ENCODE assay signal across 8 cellular contexts in the genomic region with DNA sequence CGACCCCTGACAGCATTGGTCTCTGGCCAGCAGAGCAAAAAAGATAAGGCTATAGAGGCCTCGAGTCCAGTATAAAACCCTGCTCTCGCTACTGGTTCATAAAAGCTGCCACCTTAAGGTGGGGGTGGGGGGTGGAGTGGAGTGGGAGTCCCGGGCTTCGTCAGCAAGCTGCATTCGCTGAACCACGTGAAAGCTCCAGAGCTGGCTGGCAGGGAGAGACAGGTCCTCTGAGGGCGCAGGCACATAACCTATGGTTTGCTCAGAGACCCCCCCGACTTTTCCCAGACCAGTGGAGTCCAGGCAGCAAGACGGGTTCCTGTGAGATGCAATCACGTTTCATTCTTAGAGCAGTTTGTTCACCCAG. TPM values are rescaled to one million over a fixed set of nuclear protein-coding genes. Genes with fewer than 3 reads are reported as not detected.
DNase-seq lines count a peak whose midpoint lies in the region; ATAC-seq and TF ChIP-seq lines count a peak whose summit lies in the region.

No MANE protein-coding gene starts in this region.

- H2BK120ac ChIP-seq in mesenchymal stem cell (ENCODE audit: low read depth, low read length), result peak overlapping the region; percentile 12

- no peak overlapping the region for H4K91ac ChIP-seq in mesenchymal stem cell (ENCODE audit: low read length)

- H2BK15ac ChIP-seq in mesenchymal stem cell (ENCODE audit: low read depth, poor library complexity, severe bottlenecking), result peak overlapping the region; percentile 86

- H3K14ac ChIP-seq in mesenchymal stem cell (ENCODE audit: low read length in 2 of 2), result no peak overlapping the region

- no peak for DNase-seq in heart right ventricle
- no peak for DNase-seq in Right ventricle myocardium superior
- DNase-seq in mesenchymal stem cell, result no peak
- DNase-seq in upper lobe of left lung, result no peak
- no peak for DNase-seq in WERI-Rb-1

- H4K8ac ChIP-seq in mesenchymal stem cell (ENCODE audit: low read length), result peak overlapping the region; percentile 16

- H2AK5ac ChIP-seq in mesenchymal stem cell (ENCODE audit: low read length, severe bottlenecking), result no peak overlapping the region

- no peaks in the 10 kb centered on the region for H3K36me3 ChIP-seq in heart right ventricle
- H3K36me3 ChIP-seq in mesenchymal stem cell (ENCODE audit: control insufficient read depth in 1 of 2, insufficient read depth in 2 of 2, low read depth in 1 of 2, low read length in 2 of 2), result no peaks in the 10 kb centered on the region
- no peaks in the 10 kb centered on the region for H3K36me3 ChIP-seq in upper lobe of left lung
- no peaks in the 10 kb centered on the region for H3K36me3 ChIP-seq in WERI-Rb-1

- peak overlapping the region in 9 of 10 donors; percentile 52 to 90 (median 76) for H3K4me3 ChIP-seq in heart right ventricle
- H3K4me3 ChIP-seq in mesenchymal stem cell (ENCODE audit: insufficient read depth in 1 of 2, low read depth in 1 of 2, low read length in 2 of 2), result peak overlapping the region in 1 of 2 experiments; percentile 90
- H3K4me3 ChIP-seq in upper lobe of left lung, result peak overlapping the region in 3 of 4 donors; percentile 51 to 78 (median 70)
- no peak overlapping the region for H3K4me3 ChIP-seq in WERI-Rb-1 (ENCODE audit: low read depth, low read length)

- ATAC-seq in heart right ventricle (no peak), Right ventricle myocardium superior (ENCODE audit: poor library complexity) (no peak), upper lobe of left lung (ENCODE audit: low FRiP score in 2 of 2) (no peak), HG03571 (IDR thresholded peaks at IDR 0.05; ENCODE audit: unreplicated experiment) (no peak), HG03432 (IDR thresholded peaks at IDR 0.05; ENCODE audit: unreplicated experiment) (no peak)

- peak overlapping the region; percentile 49 to 50 for H2BK12ac ChIP-seq in mesenchymal stem cell (ENCODE audit: low read length in 2 of 2)

- no peak for TF ChIP-seq EP300 in upper lobe of left lung (IDR thresholded peaks at IDR 0.05)

- peak overlapping the region in 1 of 2 experiments; percentile 81 for H3K4ac ChIP-seq in mesenchymal stem cell (ENCODE audit: low read depth in 1 of 2, low read length in 2 of 2)

- 17% methylated on average over 11 of the region's 11 CpGs for WGBS in heart right ventricle, 2 donors
- WGBS in mesenchymal stem cell, result 30% methylated on average over 9 of the region's 11 CpGs
- 30 to 32% methylated on average over 6 to 10 of the region's 11 CpGs for WGBS in upper lobe of left lung, 2 donors

- H3K9me3 ChIP-seq in heart right ventricle (no peaks in the 10 kb centered on the region), mesenchymal stem cell (ENCODE audit: control insufficient read depth, low read length) (no peaks in the 10 kb centered on the region), upper lobe of left lung (no peaks in the 10 kb centered on the region), WERI-Rb-1 (ENCODE audit: severe bottlenecking) (no peaks in the 10 kb centered on the region)

- peaks cover 13 to 77% (median 69%) of the 10 kb centered on the region in 9 donors for H3K4me1 ChIP-seq in heart right ventricle
- H3K4me1 ChIP-seq in mesenchymal stem cell (ENCODE audit: control insufficient read depth, insufficient read depth, low read depth, low read length), result peaks cover 41% of the 10 kb centered on the region
- H3K4me1 ChIP-seq in upper lobe of left lung, result peaks cover 57 to 79% (median 64%) of the 10 kb centered on the region in 4 donors

- H3K79me1 ChIP-seq in mesenchymal stem cell (replicated peaks; ENCODE audit: low read length, poor library complexity, severe bottlenecking), result peaks cover 6% of the 10 kb centered on the region

- H2BK5ac ChIP-seq in mesenchymal stem cell (ENCODE audit: low read depth, low read length, poor library complexity, severe bottlenecking), result no peak overlapping the region

- peak overlapping the region; percentile 91 to 98 for H3K18ac ChIP-seq in mesenchymal stem cell (ENCODE audit: low read depth in 1 of 2, low read length in 2 of 2)

- H2AFZ ChIP-seq in mesenchymal stem cell (ENCODE audit: low read depth, low read length), result no peak overlapping the region

- TF ChIP-seq CTCF in heart right ventricle (IDR thresholded peaks at IDR 0.05) (no peak), VCaP (conservative IDR thresholded peaks at IDR 0.05) (no peak), upper lobe of left lung (IDR thresholded peaks at IDR 0.05) (no peak), WERI-Rb-1 (IDR thresholded peaks at IDR 0.05; ENCODE audit: low read depth, low read length) (no peak)

- peak overlapping the region; percentile 97 for H3K9ac ChIP-seq in mesenchymal stem cell (ENCODE audit: low read length)

- peak overlapping the region; percentile 92 to 99 (median 98) for H3K27ac ChIP-seq in heart right ventricle
- peak overlapping the region; percentile 94; the same call in 1 of the 2 replicates for H3K27ac ChIP-seq in VCaP
- H3K27ac ChIP-seq in mesenchymal stem cell (ENCODE audit: low read length, poor library complexity, severe bottlenecking), result no peak overlapping the region
- H3K27ac ChIP-seq in upper lobe of left lung, result peak overlapping the region in 3 of 4 donors; percentile 38 to 98 (median 97)
- no peak overlapping the region for H3K27ac ChIP-seq in WERI-Rb-1

- TF ChIP-seq POLR2A in upper lobe of left lung (IDR thresholded peaks at IDR 0.05), result no peak

- H3K4me2 ChIP-seq in mesenchymal stem cell (ENCODE audit: low read length, poor library complexity, severe bottlenecking), result peak overlapping the region; percentile 83

- intact Hi-C loops in heart right ventricle (cut with DNase I), result loop anchor here in 2 of 10 donors (5.0 to 10.0 kb wide), 3 partner anchors 66 to 79 kb away; partner anchors contain the start of gene LZTS2 (in 2 of the 2)
- intact Hi-C loops in Right ventricle myocardium superior (cut with DNase I), result no loop called here

- no peak overlapping the region for H3K23ac ChIP-seq in mesenchymal stem cell (ENCODE audit: low read length in 2 of 2)

- peaks cover 0 to 62% (median 0%) of the 10 kb centered on the region in 7 donors for H3K27me3 ChIP-seq in heart right ventricle
- H3K27me3 ChIP-seq in mesenchymal stem cell (ENCODE audit: control insufficient read depth in 1 of 2, insufficient read depth in 1 of 2, low read length in 2 of 2), result peaks cover 0 to 16% of the 10 kb centered on the region in 2 experiments
- peaks cover 0 to 13% (median 7%) of the 10 kb centered on the region in 4 donors for H3K27me3 ChIP-seq in upper lobe of left lung
- H3K27me3 ChIP-seq in WERI-Rb-1 (ENCODE audit: insufficient read depth, low read depth, severe bottlenecking), result no peaks in the 10 kb centered on the region

RNA-seq across cellular contexts. Expression of gene KAZALD1, which starts 1.4 kb away (rescaled TPM):
- total RNA-seq in heart right ventricle, result 10 to 100 TPM in 4 of 10 donors, 1 to 10 TPM in 6; 3.3 to 13.1 (median 8.5) TPM
- 10 to 100 TPM; 12.2 to 16.5 TPM for polyA plus RNA-seq in heart right ventricle
- 5.0 TPM for total RNA-seq in Right ventricle myocardium superior
- polyA plus RNA-seq in mesenchymal stem cell (2013, experiment 1 of 2), result 4.4 TPM
- polyA plus RNA-seq in mesenchymal stem cell (2013, experiment 2 of 2), result 3.9 TPM
- 10 to 100 TPM in 3 of 6 donors, 1 to 10 TPM in 3; 3.8 to 11.9 (median 9.8) TPM for total RNA-seq in upper lobe of left lung

RNA-seq across cellular contexts. Expression of gene SFXN3, which starts 32.1 kb away (rescaled TPM):
- total RNA-seq in heart right ventricle, result 10 to 100 TPM in 9 of 10 donors, 1 to 10 TPM in 1; 8.4 to 25.7 (median 14.2) TPM
- polyA plus RNA-seq in heart right ventricle, result 10 to 100 TPM; 16.6 to 23.6 TPM
- 11.4 TPM for total RNA-seq in Right ventricle myocardium superior
- 99.8 TPM for polyA plus RNA-seq in mesenchymal stem cell (2013, experiment 1 of 2)
- 93.2 TPM for polyA plus RNA-seq in mesenchymal stem cell (2013, experiment 2 of 2)
- total RNA-seq in upper lobe of left lung, result 100 to 1,000 TPM in 3 of 6 donors, 10 to 100 TPM in 3; 59.6 to 360 (median 100) TPM

RNA-seq across cellular contexts. Expression of gene PDZD7, which starts 32.2 kb away (rescaled TPM):
- under 1 TPM in 9 of 10 donors, not detected in 1; 0.17 to 0.60 (median 0.22) TPM for total RNA-seq in heart right ventricle
- under 1 TPM; 0.13 to 0.66 TPM for polyA plus RNA-seq in heart right ventricle
- 0.38 TPM for total RNA-seq in Right ventricle myocardium superior
- 1.3 TPM for polyA plus RNA-seq in mesenchymal stem cell (2013, experiment 1 of 2)
- 1.0 TPM for polyA plus RNA-seq in mesenchymal stem cell (2013, experiment 2 of 2)
- 1 to 10 TPM in 5 of 6 donors, under 1 TPM in 1; 0.39 to 2.4 (median 1.7) TPM for total RNA-seq in upper lobe of left lung

Comparison
In these comparisons a context has a peak if more than half of its experiments do, and no peak if none do; other contexts are left out.
1. H3K27ac ChIP-seq: peak in heart right ventricle (10 of 10), VCaP (single experiment) and upper lobe of left lung (3 of 4); none in mesenchymal stem cell (single experiment) and WERI-Rb-1 (single experiment).